Comparison of ENCODE assay signal across 9 cellular contexts in genomic region chr1:220300442-220301121, GRCh38. TPM values are rescaled to one million over a fixed set of nuclear protein-coding genes. Genes with fewer than 3 reads are reported as not detected.
DNase-seq lines count a peak whose midpoint lies in the region; ATAC-seq and TF ChIP-seq lines count a peak whose summit lies in the region.
"Had no signal": no experiment of that assay in that cellular context is flagged by ENCODE, and none has a peak within 500 bp of the region (broad histone marks: within the 10 kb centered on the region; RNA-seq: fewer than 3 reads in every experiment).

No MANE protein-coding gene starts in this region.

- TF ChIP-seq EP300 in gastroesophageal sphincter (IDR thresholded peaks at IDR 0.05): no peak

- ATAC-seq in SK-N-SH treated with all-trans-retinoic acid at 6 μM for 48 hours (peak; percentile 95), gastroesophageal sphincter (peak; percentile 96), HG02970 (IDR thresholded peaks at IDR 0.05; ENCODE audit: low FRiP score, unreplicated experiment) (no peak)

- H2AFZ ChIP-seq in parathyroid adenoma: peak overlapping the region; percentile 75

- H3K79me2 ChIP-seq in parathyroid adenoma: no peaks in the 10 kb centered on the region

- no peaks in the 10 kb centered on the region for H3K9me3 ChIP-seq in gastroesophageal sphincter
- no peaks in the 10 kb centered on the region for H3K9me3 ChIP-seq in parathyroid adenoma (ENCODE audit: control insufficient read depth, low read length)

- peak overlapping the region; percentile 8 for H3K4me2 ChIP-seq in parathyroid adenoma (ENCODE audit: low read length)

- peaks cover 0 to 19% (median 4%) of the 10 kb centered on the region in 3 donors for H3K4me1 ChIP-seq in gastroesophageal sphincter
- H3K4me1 ChIP-seq in parathyroid adenoma: peaks cover 2% of the 10 kb centered on the region

- no peak for TF ChIP-seq CTCF in gastroesophageal sphincter (IDR thresholded peaks at IDR 0.05)
- no peak for TF ChIP-seq CTCF in parathyroid adenoma (IDR thresholded peaks at IDR 0.05)

- H3K4me3 ChIP-seq in H7 (ENCODE audit: insufficient read depth, low read depth, low read length): no peak overlapping the region
- no peak overlapping the region for H3K4me3 ChIP-seq in gastroesophageal sphincter
- H3K4me3 ChIP-seq in parathyroid adenoma (ENCODE audit: low read depth, low read length): peak overlapping the region; percentile 25

- DNase-seq in H7: peak; percentile 2
- DNase-seq in NCI-H1092 (lab: John Stamatoyannopoulos, UW): no peak
- no peak for DNase-seq in NOMO-1 treated with DMSO at 0.1 percent for 48 hours (lab: John Stamatoyannopoulos, UW; ENCODE audit: unreplicated experiment)
- DNase-seq in NCI-H2081 (lab: John Stamatoyannopoulos, UW): no peak
- DNase-seq: naive B cell had no signal

- H3K27ac ChIP-seq in gastroesophageal sphincter (peak overlapping the region; percentile 57 to 69 (median 68)), parathyroid adenoma (peak overlapping the region; percentile 62)

- no peak for TF ChIP-seq POLR2A in gastroesophageal sphincter (IDR thresholded peaks at IDR 0.05)

- 14 to 16% methylated on average over 6 to 7 of the region's 7 CpGs for WGBS in gastroesophageal sphincter (ENCODE audit: low coverage in 1 of 2), 2 donors

- H3K27me3 ChIP-seq in H7 (ENCODE audit: control insufficient read depth, insufficient read depth, low read length) (no peaks in the 10 kb centered on the region), gastroesophageal sphincter (peaks cover 1% of the 10 kb centered on the region), parathyroid adenoma (ENCODE audit: control insufficient read depth, insufficient read depth, low read length) (no peaks in the 10 kb centered on the region)

- no peak overlapping the region for H3K9ac ChIP-seq in parathyroid adenoma

- H3K36me3 ChIP-seq in H7 (replicated peaks; ENCODE audit: control insufficient read depth, insufficient read depth, low read length) (no peaks in the 10 kb centered on the region), gastroesophageal sphincter (no peaks in the 10 kb centered on the region), parathyroid adenoma (ENCODE audit: control insufficient read depth, insufficient read depth, low read length) (no peaks in the 10 kb centered on the region)

TF ChIP-seq in SK-N-SH treated with all-trans-retinoic acid at 6 μM for 48 hours, 23 proteins besides CTCF, POLR2A, EP300 and RAD21:
- TF ChIP-seq, protein P1, sequence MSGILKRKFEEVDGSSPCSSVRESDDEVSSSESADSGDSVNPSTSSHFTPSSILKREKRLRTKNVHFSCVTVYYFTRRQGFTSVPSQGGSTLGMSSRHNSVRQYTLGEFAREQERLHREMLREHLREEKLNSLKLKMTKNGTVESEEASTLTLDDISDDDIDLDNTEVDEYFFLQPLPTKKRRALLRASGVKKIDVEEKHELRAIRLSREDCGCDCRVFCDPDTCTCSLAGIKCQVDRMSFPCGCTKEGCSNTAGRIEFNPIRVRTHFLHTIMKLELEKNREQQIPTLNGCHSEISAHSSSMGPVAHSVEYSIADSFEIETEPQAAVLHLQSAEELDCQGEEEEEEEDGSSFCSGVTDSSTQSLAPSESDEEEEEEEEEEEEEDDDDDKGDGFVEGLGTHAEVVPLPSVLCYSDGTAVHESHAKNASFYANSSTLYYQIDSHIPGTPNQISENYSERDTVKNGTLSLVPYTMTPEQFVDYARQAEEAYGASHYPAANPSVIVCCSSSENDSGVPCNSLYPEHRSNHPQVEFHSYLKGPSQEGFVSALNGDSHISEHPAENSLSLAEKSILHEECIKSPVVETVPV (CRISPR knock-in tag; IDR thresholded peaks at IDR 0.05): no peak
- TF ChIP-seq, protein P2, sequence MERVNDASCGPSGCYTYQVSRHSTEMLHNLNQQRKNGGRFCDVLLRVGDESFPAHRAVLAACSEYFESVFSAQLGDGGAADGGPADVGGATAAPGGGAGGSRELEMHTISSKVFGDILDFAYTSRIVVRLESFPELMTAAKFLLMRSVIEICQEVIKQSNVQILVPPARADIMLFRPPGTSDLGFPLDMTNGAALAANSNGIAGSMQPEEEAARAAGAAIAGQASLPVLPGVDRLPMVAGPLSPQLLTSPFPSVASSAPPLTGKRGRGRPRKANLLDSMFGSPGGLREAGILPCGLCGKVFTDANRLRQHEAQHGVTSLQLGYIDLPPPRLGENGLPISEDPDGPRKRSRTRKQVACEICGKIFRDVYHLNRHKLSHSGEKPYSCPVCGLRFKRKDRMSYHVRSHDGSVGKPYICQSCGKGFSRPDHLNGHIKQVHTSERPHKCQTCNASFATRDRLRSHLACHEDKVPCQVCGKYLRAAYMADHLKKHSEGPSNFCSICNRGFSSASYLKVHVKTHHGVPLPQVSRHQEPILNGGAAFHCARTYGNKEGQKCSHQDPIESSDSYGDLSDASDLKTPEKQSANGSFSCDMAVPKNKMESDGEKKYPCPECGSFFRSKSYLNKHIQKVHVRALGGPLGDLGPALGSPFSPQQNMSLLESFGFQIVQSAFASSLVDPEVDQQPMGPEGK (CRISPR knock-in tag; IDR thresholded peaks at IDR 0.05; ENCODE audit: borderline replicate concordance): no peak
- no peak for TF ChIP-seq RARB (CRISPR knock-in tag; IDR thresholded peaks at IDR 0.05)
- peak; percentile 83 for TF ChIP-seq ZNF70 (CRISPR knock-in tag; IDR thresholded peaks at IDR 0.05)
- 0 out of 2 replicates have a peak, but pooled peaks have one; percentile 36 for TF ChIP-seq CSDC2 (CRISPR knock-in tag; IDR thresholded peaks at IDR 0.05)
- TF ChIP-seq TOX (CRISPR knock-in tag; IDR thresholded peaks at IDR 0.05; ENCODE audit: borderline replicate concordance): no peak
- TF ChIP-seq BACH2 (CRISPR knock-in tag; IDR thresholded peaks at IDR 0.05; ENCODE audit: borderline replicate concordance): no peak
- no peak for TF ChIP-seq PPARA (CRISPR knock-in tag; IDR thresholded peaks at IDR 0.05; ENCODE audit: borderline replicate concordance)
- TF ChIP-seq ZNF8 (CRISPR knock-in tag; IDR thresholded peaks at IDR 0.05): no peak
- no peak for TF ChIP-seq TCF4 (CRISPR knock-in tag; IDR thresholded peaks at IDR 0.05; ENCODE audit: borderline replicate concordance)
- TF ChIP-seq, protein P3, sequence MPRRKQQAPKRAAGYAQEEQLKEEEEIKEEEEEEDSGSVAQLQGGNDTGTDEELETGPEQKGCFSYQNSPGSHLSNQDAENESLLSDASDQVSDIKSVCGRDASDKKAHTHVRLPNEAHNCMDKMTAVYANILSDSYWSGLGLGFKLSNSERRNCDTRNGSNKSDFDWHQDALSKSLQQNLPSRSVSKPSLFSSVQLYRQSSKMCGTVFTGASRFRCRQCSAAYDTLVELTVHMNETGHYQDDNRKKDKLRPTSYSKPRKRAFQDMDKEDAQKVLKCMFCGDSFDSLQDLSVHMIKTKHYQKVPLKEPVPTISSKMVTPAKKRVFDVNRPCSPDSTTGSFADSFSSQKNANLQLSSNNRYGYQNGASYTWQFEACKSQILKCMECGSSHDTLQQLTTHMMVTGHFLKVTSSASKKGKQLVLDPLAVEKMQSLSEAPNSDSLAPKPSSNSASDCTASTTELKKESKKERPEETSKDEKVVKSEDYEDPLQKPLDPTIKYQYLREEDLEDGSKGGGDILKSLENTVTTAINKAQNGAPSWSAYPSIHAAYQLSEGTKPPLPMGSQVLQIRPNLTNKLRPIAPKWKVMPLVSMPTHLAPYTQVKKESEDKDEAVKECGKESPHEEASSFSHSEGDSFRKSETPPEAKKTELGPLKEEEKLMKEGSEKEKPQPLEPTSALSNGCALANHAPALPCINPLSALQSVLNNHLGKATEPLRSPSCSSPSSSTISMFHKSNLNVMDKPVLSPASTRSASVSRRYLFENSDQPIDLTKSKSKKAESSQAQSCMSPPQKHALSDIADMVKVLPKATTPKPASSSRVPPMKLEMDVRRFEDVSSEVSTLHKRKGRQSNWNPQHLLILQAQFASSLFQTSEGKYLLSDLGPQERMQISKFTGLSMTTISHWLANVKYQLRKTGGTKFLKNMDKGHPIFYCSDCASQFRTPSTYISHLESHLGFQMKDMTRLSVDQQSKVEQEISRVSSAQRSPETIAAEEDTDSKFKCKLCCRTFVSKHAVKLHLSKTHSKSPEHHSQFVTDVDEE (CRISPR knock-in tag; IDR thresholded peaks at IDR 0.05): no peak
- TF ChIP-seq ISL1 (CRISPR knock-in tag; IDR thresholded peaks at IDR 0.05): no peak
- TF ChIP-seq POU6F1 (CRISPR knock-in tag; IDR thresholded peaks at IDR 0.05; ENCODE audit: borderline replicate concordance, low read depth): no peak
- no peak for TF ChIP-seq SNAI2 (CRISPR knock-in tag; IDR thresholded peaks at IDR 0.05)
- no peak for TF ChIP-seq ZNF565 (CRISPR knock-in tag; conservative IDR thresholded peaks at IDR 0.05; ENCODE audit: low read depth)

RNA-seq across cellular contexts. Expression of gene RAB3GAP2, which starts 28.3 kb away (rescaled TPM):
- 32.4 and 43.5 TPM in 2 replicates for total RNA-seq in H7 (2014; rRNA removed; shearing (Covaris generic))
- total RNA-seq in gastroesophageal sphincter: 10 to 100 TPM; 19.9 to 35.3 (median 27.3) TPM
